16 cellular contexts compared by ENCODE assay signal in the genomic region with DNA sequence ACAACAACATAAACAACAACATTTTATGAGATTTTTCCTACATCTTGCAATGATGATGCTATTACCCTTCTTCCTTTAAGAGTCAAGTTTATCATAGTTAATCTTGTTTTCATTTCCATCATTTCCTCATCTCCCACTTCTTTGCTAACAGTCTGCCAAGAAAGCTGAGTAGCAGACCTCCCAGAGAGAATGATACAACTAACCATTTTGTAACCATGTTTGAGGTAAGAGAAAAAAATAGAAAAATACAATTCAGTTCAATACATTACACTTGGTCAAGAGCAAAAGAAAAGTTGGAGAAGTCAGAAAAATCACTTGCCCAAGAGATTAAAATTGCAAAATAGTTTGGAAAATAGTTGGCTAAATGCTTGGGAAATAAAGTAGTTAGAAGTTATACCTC.
"Had no signal": no experiment of that assay in that cellular context is flagged by ENCODE, and none has a peak within 500 bp of the region (broad histone marks: within the 10 kb centered on the region; RNA-seq: fewer than 3 reads in every experiment).

No MANE protein-coding gene starts in this region.

- H3K36me3 Mint-ChIP-seq: activated CD4-positive, alpha-beta memory T cell treated with anti-CD3 and anti-CD28 coated beads for 36 hours; brain; natural killer cell treated with Interleukin-12 subunit alpha and Interleukin-12 subunit beta and Interleukin-15 and Interleukin-18, amount 100 ng/mL, for 72 hours; type B pancreatic cell had no signal

- H3K4me3 Mint-ChIP-seq: activated CD4-positive, alpha-beta memory T cell treated with anti-CD3 and anti-CD28 coated beads for 36 hours; activated naive CD8-positive, alpha-beta T cell treated with anti-CD3 and anti-CD28 coated beads, Interleukin-2, amount 50 U/mL, for 24 hours; brain; natural killer cell treated with Interleukin-12 subunit alpha and Interleukin-12 subunit beta and Interleukin-15 and Interleukin-18, amount 100 ng/mL, for 72 hours; type B pancreatic cell had no signal

- H3K27ac ChIP-seq: dorsolateral prefrontal cortex, right lobe of liver, SJSA1 had no signal

- H3K4me1 Mint-ChIP-seq: activated naive CD8-positive, alpha-beta T cell treated with anti-CD3 and anti-CD28 coated beads, Interleukin-2, amount 50 U/mL, for 24 hours had no signal

- H3K9me3 Mint-ChIP-seq: activated CD4-positive, alpha-beta memory T cell treated with anti-CD3 and anti-CD28 coated beads for 36 hours; activated naive CD8-positive, alpha-beta T cell treated with anti-CD3 and anti-CD28 coated beads, Interleukin-2, amount 50 U/mL, for 24 hours; natural killer cell treated with Interleukin-12 subunit alpha and Interleukin-12 subunit beta and Interleukin-15 and Interleukin-18, amount 100 ng/mL, for 72 hours; type B pancreatic cell had no signal

- H3K27ac Mint-ChIP-seq: activated CD4-positive, alpha-beta memory T cell treated with anti-CD3 and anti-CD28 coated beads for 36 hours; activated naive CD8-positive, alpha-beta T cell treated with anti-CD3 and anti-CD28 coated beads, Interleukin-2, amount 50 U/mL, for 24 hours; natural killer cell treated with Interleukin-12 subunit alpha and Interleukin-12 subunit beta and Interleukin-15 and Interleukin-18, amount 100 ng/mL, for 72 hours; progenitor cell of endocrine pancreas; type B pancreatic cell had no signal

- H3K27me3 ChIP-seq: dorsolateral prefrontal cortex, right lobe of liver, SJSA1 had no signal

- H3K4me3 ChIP-seq: dorsolateral prefrontal cortex, right lobe of liver, SJSA1 had no signal

- DNase-seq: activated CD4-positive, alpha-beta memory T cell treated with anti-CD3 and anti-CD28 coated beads for 36 hours; activated CD4-positive, alpha-beta T cell treated with anti-CD3 and anti-CD28 coated beads for 1 hour; activated naive CD4-positive, alpha-beta T cell treated with Interleukin-2 at 50 U/mL for 16 hours; activated naive CD8-positive, alpha-beta T cell treated with anti-CD3 and anti-CD28 coated beads, Interleukin-2, amount 50 U/mL, for 24 hours; dorsolateral prefrontal cortex; left colon; occipital lobe; right lobe of liver; stimulated activated CD4-positive, alpha-beta T cell treated with anti-CD3 and anti-CD28 coated beads, Interleukin-12 subunit alpha, Interleukin-12 subunit beta, amount 100 ng/mL, for 4 hours; stimulated activated naive CD4-positive, alpha-beta T cell treated with Interleukin-2 at 50 U/mL for 16 hours; T-helper 9 cell had no signal

- H3K27me3 Mint-ChIP-seq: progenitor cell of endocrine pancreas, type B pancreatic cell had no signal

- H3K9me3 ChIP-seq: right lobe of liver, SJSA1 had no signal

- H3K36me3 ChIP-seq: right lobe of liver, SJSA1 had no signal

- ATAC-seq: activated naive CD8-positive, alpha-beta T cell treated with anti-CD3 and anti-CD28 coated beads, Interleukin-2, amount 50 U/mL, for 24 hours; left colon; natural killer cell treated with Interleukin-12 subunit alpha and Interleukin-12 subunit beta and Interleukin-15 and Interleukin-18, amount 100 ng/mL, for 72 hours; right lobe of liver had no signal
